Comparison of ENCODE assay signal across 8 cellular contexts in the genomic region with DNA sequence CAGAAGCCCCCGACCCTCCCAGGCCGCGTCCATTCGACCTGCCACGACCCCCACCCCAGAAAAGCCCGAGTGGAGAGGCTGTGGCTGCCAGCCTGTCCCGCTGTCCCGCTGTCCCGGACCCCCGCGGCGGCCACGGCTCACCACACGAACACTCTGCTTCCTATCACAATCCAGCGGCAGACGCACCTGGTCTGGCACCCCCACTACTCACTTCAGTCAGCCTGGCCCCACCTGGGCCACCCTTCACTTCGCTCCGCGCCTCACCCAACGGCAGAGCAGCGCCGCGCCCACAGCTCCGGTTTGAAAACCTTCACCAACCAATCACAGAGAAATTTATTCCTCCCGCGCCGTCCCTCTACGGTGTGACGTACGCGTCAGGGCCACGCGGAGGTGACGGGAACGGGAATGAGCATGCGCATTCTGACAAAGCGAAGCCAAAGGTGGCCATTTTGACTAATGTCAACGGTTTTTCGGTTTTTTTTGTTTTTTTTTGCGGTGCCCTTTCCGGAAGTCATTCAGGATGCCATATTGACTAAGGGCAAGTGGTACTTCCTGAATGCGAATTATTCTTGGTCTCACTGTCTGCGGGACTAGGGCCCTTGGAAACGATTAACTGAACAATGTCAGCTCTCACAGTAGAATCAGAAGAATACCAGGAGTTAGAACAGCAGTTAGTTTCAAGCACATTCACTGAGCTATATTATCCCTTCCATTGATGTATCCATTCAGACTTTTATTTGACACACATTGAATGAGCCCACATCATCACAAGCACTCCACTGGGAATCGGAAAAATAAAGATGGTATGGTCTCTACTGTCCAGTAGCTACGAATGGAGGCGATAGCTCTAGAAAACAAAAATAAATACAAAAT. TPM values are rescaled to one million over a fixed set of nuclear protein-coding genes. Genes with fewer than 3 reads are reported as not detected.
DNase-seq lines count a peak whose midpoint lies in the region; ATAC-seq and TF ChIP-seq lines count a peak whose summit lies in the region.

A gene with protein sequence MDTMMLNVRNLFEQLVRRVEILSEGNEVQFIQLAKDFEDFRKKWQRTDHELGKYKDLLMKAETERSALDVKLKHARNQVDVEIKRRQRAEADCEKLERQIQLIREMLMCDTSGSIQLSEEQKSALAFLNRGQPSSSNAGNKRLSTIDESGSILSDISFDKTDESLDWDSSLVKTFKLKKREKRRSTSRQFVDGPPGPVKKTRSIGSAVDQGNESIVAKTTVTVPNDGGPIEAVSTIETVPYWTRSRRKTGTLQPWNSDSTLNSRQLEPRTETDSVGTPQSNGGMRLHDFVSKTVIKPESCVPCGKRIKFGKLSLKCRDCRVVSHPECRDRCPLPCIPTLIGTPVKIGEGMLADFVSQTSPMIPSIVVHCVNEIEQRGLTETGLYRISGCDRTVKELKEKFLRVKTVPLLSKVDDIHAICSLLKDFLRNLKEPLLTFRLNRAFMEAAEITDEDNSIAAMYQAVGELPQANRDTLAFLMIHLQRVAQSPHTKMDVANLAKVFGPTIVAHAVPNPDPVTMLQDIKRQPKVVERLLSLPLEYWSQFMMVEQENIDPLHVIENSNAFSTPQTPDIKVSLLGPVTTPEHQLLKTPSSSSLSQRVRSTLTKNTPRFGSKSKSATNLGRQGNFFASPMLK (minus strand): TSS at position 308 of the 873 bp plus-strand sequence. CDS start 8,779 bp downstream, outside the sequence.

- H3K4me1 ChIP-seq in gastroesophageal sphincter (peaks cover 0 to 20% (median 3%) of the 10 kb centered on the region in 3 donors), neutrophil (ENCODE audit: control insufficient read depth in 1 of 2, insufficient read depth in 1 of 2, low read depth in 1 of 2, low read length in 1 of 2) (peaks cover 16 to 20% of the 10 kb centered on the region in 2 experiments)

- H3K36me3 ChIP-seq in gastroesophageal sphincter (no peaks in the 10 kb centered on the region), neutrophil (peaks cover 8% of the 10 kb centered on the region)

- no peaks in the 10 kb centered on the region for H3K9me3 Mint-ChIP-seq in activated naive CD4-positive, alpha-beta T cell treated with anti-CD3 and anti-CD28 coated beads for 36 hours

- H3K4me3 Mint-ChIP-seq in activated naive CD4-positive, alpha-beta T cell treated with anti-CD3 and anti-CD28 coated beads for 36 hours: peak within 1 kb of the TSS; percentile 92

- peak; percentile 99 for ATAC-seq in gastroesophageal sphincter

- TF ChIP-seq POLR2A in gastroesophageal sphincter (IDR thresholded peaks at IDR 0.05): no peak

- 8 to 34% methylated on average over 5 to 27 of the region's 47 CpGs for WGBS in gastroesophageal sphincter (ENCODE audit: low coverage in 1 of 2), 2 donors

- intact Hi-C loops in activated naive CD4-positive, alpha-beta T cell treated with anti-CD3 and anti-CD28 coated beads for 36 hours (cut with micrococcal nuclease): loop anchor here (1.0 to 5.0 kb wide), 5 partner anchors 31 to 458 kb away; a partner anchor contains a TSS

- H3K4me1 Mint-ChIP-seq in activated naive CD4-positive, alpha-beta T cell treated with anti-CD3 and anti-CD28 coated beads for 36 hours (ENCODE audit: low read depth): peaks cover 12% of the 10 kb centered on the region

- CTCF ChIA-PET in activated naive CD4-positive, alpha-beta T cell treated with anti-CD3 and anti-CD28 coated beads for 36 hours (lab: Charles Lee): interaction anchor here (0.6 to 3.4 kb wide), 10 partner anchors 10 to 1170 kb away, joined by 3 to 19 read pairs (median 8); a partner anchor contains a TSS

- peaks cover 18% of the 10 kb centered on the region for H3K36me3 Mint-ChIP-seq in activated naive CD4-positive, alpha-beta T cell treated with anti-CD3 and anti-CD28 coated beads for 36 hours (ENCODE audit: low read depth)

- no peak for TF ChIP-seq EP300 in gastroesophageal sphincter (IDR thresholded peaks at IDR 0.05)

- H3K27me3 Mint-ChIP-seq in activated naive CD4-positive, alpha-beta T cell treated with anti-CD3 and anti-CD28 coated beads for 36 hours (ENCODE audit: low read depth): no peaks in the 10 kb centered on the region

- DNase-seq in GM03348 (ENCODE audit: low spot score): peak; percentile 98
- peak; percentile 98 for DNase-seq in HFF-Myc (ENCODE audit: extremely low read depth, low read depth)
- DNase-seq in NAMALWA (ENCODE audit: low spot score): peak; percentile 100
- peak; percentile 100 for DNase-seq in SK-N-DZ (ENCODE audit: low spot score)
- DNase-seq in activated naive CD4-positive, alpha-beta T cell treated with anti-CD3 and anti-CD28 coated beads for 36 hours: peak; percentile 98
- peak; percentile 46 to 96 (median 88) for DNase-seq in substantia nigra (lab: John Stamatoyannopoulos, UW)

- TF ChIP-seq CTCF in HFF-Myc (IDR thresholded peaks at IDR 0.05; ENCODE audit: low read depth, low read length, missing control alignments): no peak
- no peak for TF ChIP-seq CTCF in gastroesophageal sphincter (IDR thresholded peaks at IDR 0.05)
- peak; percentile 46 for TF ChIP-seq CTCF in neutrophil (IDR thresholded peaks at IDR 0.05)

- H3K27ac Mint-ChIP-seq in activated naive CD4-positive, alpha-beta T cell treated with anti-CD3 and anti-CD28 coated beads for 36 hours: peak within 1 kb of the TSS; percentile 94

- H3K27me3 ChIP-seq in gastroesophageal sphincter (no peaks in the 10 kb centered on the region), neutrophil (no peaks in the 10 kb centered on the region)

- peak within 1 kb of the TSS; percentile 31 to 80 (median 65) for H3K27ac ChIP-seq in gastroesophageal sphincter
- H3K27ac ChIP-seq in neutrophil: peak within 1 kb of the TSS; percentile 64
- H3K27ac ChIP-seq in substantia nigra (ENCODE audit: low read depth, low read length, poor library complexity, severe bottlenecking): peak within 1 kb of the TSS; percentile 78

- H3K4me3 ChIP-seq in HFF-Myc (replicated peaks; ENCODE audit: low read depth, low read length) (peak within 1 kb of the TSS; percentile 78), gastroesophageal sphincter (peak within 1 kb of the TSS; percentile 64 to 82), neutrophil (ENCODE audit: low read depth in 1 of 2, low read length in 1 of 2) (peak within 1 kb of the TSS; percentile 74 to 81)

- H3K9me3 ChIP-seq in gastroesophageal sphincter: no peaks in the 10 kb centered on the region
- H3K9me3 ChIP-seq in neutrophil: no peaks in the 10 kb centered on the region

RNA-seq across cellular contexts. Expression of the gene that starts here (rescaled TPM):
- polyA plus RNA-seq in SK-N-DZ (2014; cell fraction: cytosol; rRNA removed): 127 and 139 TPM in 2 replicates
- 96.6 and 103 TPM in 2 replicates for polyA plus RNA-seq in SK-N-DZ (2014; cell fraction: nucleus; rRNA removed)
- 100 to 1,000 TPM; 156 to 159 TPM for total RNA-seq in activated naive CD4-positive, alpha-beta T cell treated with anti-CD3 and anti-CD28 coated beads for 36 hours
- 10 to 100 TPM; 10.5 to 23.7 (median 13.1) TPM for total RNA-seq in gastroesophageal sphincter

Comparison
In these comparisons a context has a peak if more than half of its experiments do, and no peak if none do; other contexts are left out.
1. Peak in every context shown above with its lines: DNase-seq, ATAC-seq, H3K4me3 ChIP-seq and H3K27ac ChIP-seq.
2. RNA of the gene that starts here (total RNA-seq): 156 to 159 TPM in activated naive CD4-positive, alpha-beta T cell treated with anti-CD3 and anti-CD28 coated beads for 36 hours; 10.5 to 23.7 TPM in gastroesophageal sphincter; every median in the first group is over 4 times any median in the second.